In the genomic region with DNA sequence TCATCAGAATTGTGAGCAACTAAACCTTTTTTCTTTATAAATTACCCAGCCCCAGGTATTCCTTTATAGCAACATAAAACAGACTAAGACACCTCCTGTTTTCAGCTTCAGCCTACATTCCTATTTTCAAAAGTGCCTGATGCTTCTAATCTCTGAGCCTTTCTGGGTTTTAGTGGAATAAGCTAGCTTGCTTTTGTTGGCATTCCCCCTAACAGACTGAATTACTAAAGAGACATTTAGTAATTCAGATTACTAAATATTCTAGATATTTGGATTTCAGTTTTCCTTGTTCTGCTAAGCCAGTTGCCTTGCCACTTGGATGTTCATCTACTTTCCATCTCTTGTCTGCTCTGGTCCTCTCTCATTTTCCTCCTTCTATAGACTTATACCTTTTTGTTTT, we compare ENCODE assay signal across 17 cellular contexts. TPM values are rescaled to one million over a fixed set of nuclear protein-coding genes. Genes with fewer than 3 reads are reported as not detected.
A peak's percentile ranks its signal among the peaks of the same experiment; 100 is the strongest.
DNase-seq lines count a peak whose midpoint lies in the region; ATAC-seq and TF ChIP-seq lines count a peak whose summit lies in the region.
"Had no signal": no experiment of that assay in that cellular context is flagged by ENCODE, and none has a peak within 500 bp of the region (broad histone marks: within the 10 kb centered on the region; RNA-seq: fewer than 3 reads in every experiment).

No MANE protein-coding gene starts in this region.

- H3K4me1 Mint-ChIP-seq in WTC11: peaks cover 57% of the 10 kb centered on the region
- H3K4me1 Mint-ChIP-seq in CD8-positive, alpha-beta T cell (ENCODE audit: low read depth): no peaks in the 10 kb centered on the region
- H3K4me1 Mint-ChIP-seq: CD8-positive, alpha-beta memory T cell had no signal

- H3K9me2 ChIP-seq in SK-N-SH: no peaks in the 10 kb centered on the region

- H3K9me3 ChIP-seq in aorta (ENCODE audit: control insufficient read depth, low read length) (no peaks in the 10 kb centered on the region), SK-N-SH (no peaks in the 10 kb centered on the region)
- no peaks in the 10 kb centered on the region for H3K9me3 ChIP-seq in CD8-positive, alpha-beta T cell (ENCODE audit: low read length)
- H3K9me3 ChIP-seq: SJSA1 had no signal

- no peak for TF ChIP-seq POLR2A in lower leg skin (IDR thresholded peaks at IDR 0.05)

- peak; percentile 15 for DNase-seq in AG20443 (ENCODE audit: low spot score)
- no peak for DNase-seq in WTC11 (ENCODE audit: low spot score)
- peak; percentile 57 for DNase-seq in fibroblast of peridontal ligament (ENCODE audit: extremely low read depth)
- no peak for DNase-seq in aorta
- no peak for DNase-seq in lower leg skin (ENCODE audit: low spot score in 2 of 2)
- DNase-seq in SK-N-SH: no peak
- no peak for DNase-seq in CD8-positive, alpha-beta T cell
- DNase-seq: ACHN; AML-193; C1 segment of cervical spinal cord; CD8-positive, alpha-beta memory T cell; Karpas-422; NCI-H1694 treated with DMSO at 0.1 percent for 48 hours; NCI-H446; NCI-H526 had no signal

- POLR2A ChIA-PET in WTC11 (lab: Charles Lee): no interaction called here
- POLR2A ChIA-PET in SK-N-SH (lab: Yijun Ruan, JAX): no interaction called here
- POLR2A ChIA-PET in CD8-positive, alpha-beta T cell (lab: Charles Lee): no interaction called here

- TF ChIP-seq CTCF in WTC11 (IDR thresholded peaks at IDR 0.05): no peak
- TF ChIP-seq CTCF in lower leg skin (IDR thresholded peaks at IDR 0.05): no peak
- TF ChIP-seq CTCF in SK-N-SH (IDR thresholded peaks at IDR 0.05): no peak
- no peak for TF ChIP-seq CTCF in CD8-positive, alpha-beta T cell (IDR thresholded peaks at IDR 0.05)

- intact Hi-C loops in aorta (cut with DNase I) (loop anchor here in 1 of 2 donors (10.0 kb wide), 1 partner anchor 309 kb away; no protein-coding TSS in a partner anchor), lower leg skin (cut with DNase I; ENCODE audit: low total_unique reads) (loop anchor here (10.0 kb wide), 1 partner anchor 319 kb away; no protein-coding TSS in a partner anchor)
- intact Hi-C loops in CD8-positive, alpha-beta T cell (cut with DNase I, micrococcal nuclease): no loop called here

- no peak overlapping the region for H3K9ac ChIP-seq in SK-N-SH

- ATAC-seq in WTC11 (no peak), aorta (ENCODE audit: low FRiP score) (no peak)
- ATAC-seq in CD8-positive, alpha-beta T cell: no peak
- ATAC-seq: Right ventricle myocardium inferior had no signal

- no peak for TF ChIP-seq EP300 in SK-N-SH (IDR thresholded peaks at IDR 0.05; ENCODE audit: borderline replicate concordance in 1 of 2, low read depth in 1 of 2, low read length in 1 of 2)

- no peaks in the 10 kb centered on the region for H3K36me3 Mint-ChIP-seq in WTC11
- no peaks in the 10 kb centered on the region for H3K36me3 Mint-ChIP-seq in CD8-positive, alpha-beta T cell
- H3K36me3 Mint-ChIP-seq: CD8-positive, alpha-beta memory T cell had no signal

- no peaks in the 10 kb centered on the region for H3K79me2 ChIP-seq in SK-N-SH (ENCODE audit: insufficient read depth)

- no peaks in the 10 kb centered on the region for H3K27me3 ChIP-seq in aorta (ENCODE audit: control insufficient read depth in 1 of 2, insufficient read depth in 2 of 2, low read length in 1 of 2)
- no peaks in the 10 kb centered on the region for H3K27me3 ChIP-seq in SK-N-SH (ENCODE audit: insufficient read depth)
- H3K27me3 ChIP-seq in CD8-positive, alpha-beta T cell (ENCODE audit: insufficient read depth, low read length): no peaks in the 10 kb centered on the region
- H3K27me3 ChIP-seq: SJSA1 had no signal

- H3K4me3 Mint-ChIP-seq in WTC11: no peak overlapping the region
- H3K4me3 Mint-ChIP-seq in CD8-positive, alpha-beta T cell: no peak overlapping the region
- H3K4me3 Mint-ChIP-seq: CD8-positive, alpha-beta memory T cell had no signal

- H3K4me3 ChIP-seq in aorta (ENCODE audit: low read length in 2 of 2): no peak overlapping the region
- no peak overlapping the region for H3K4me3 ChIP-seq in lower leg skin (ENCODE audit: low read depth, poor library complexity, severe bottlenecking)
- no peak overlapping the region for H3K4me3 ChIP-seq in SK-N-SH (ENCODE audit: low read depth in 2 of 2, low read length in 1 of 2)
- no peak overlapping the region for H3K4me3 ChIP-seq in CD8-positive, alpha-beta T cell (ENCODE audit: low read depth, low read length)
- H3K4me3 ChIP-seq: SJSA1 had no signal

- H3K27me3 Mint-ChIP-seq in WTC11 (ENCODE audit: low read depth): no peaks in the 10 kb centered on the region; the same call in 1 of the 2 replicates
- peaks cover 16% of the 10 kb centered on the region for H3K27me3 Mint-ChIP-seq in CD8-positive, alpha-beta T cell (ENCODE audit: low read depth)

- no peak overlapping the region for H3K4me2 ChIP-seq in SK-N-SH

- H3F3A ChIP-seq in SK-N-SH (replicated peaks; ENCODE audit: insufficient read depth): peaks cover 23% of the 10 kb centered on the region

- H4K20me1 ChIP-seq in SK-N-SH (ENCODE audit: insufficient read depth): no peaks in the 10 kb centered on the region

- peak overlapping the region; percentile 43; the same call in 1 of the 2 replicates for H3K27ac Mint-ChIP-seq in WTC11
- H3K27ac Mint-ChIP-seq in CD8-positive, alpha-beta T cell: no peak overlapping the region
- H3K27ac Mint-ChIP-seq: CD8-positive, alpha-beta memory T cell had no signal

- 0 out of 2 replicates have a peak, but pooled peaks cover 6% of the 10 kb centered on the region for H3K9me3 Mint-ChIP-seq in WTC11
- H3K9me3 Mint-ChIP-seq in CD8-positive, alpha-beta T cell: no peaks in the 10 kb centered on the region

- no peak for TF ChIP-seq RAD21 in SK-N-SH (IDR thresholded peaks at IDR 0.05; ENCODE audit: low read length)

- H3K36me3 ChIP-seq in aorta (ENCODE audit: control insufficient read depth in 1 of 2, insufficient read depth in 2 of 2, low read length in 1 of 2): no peaks in the 10 kb centered on the region
- H3K36me3 ChIP-seq in SK-N-SH (replicated peaks in 1 of 2; ENCODE audit: control insufficient read depth in 1 of 2, insufficient read depth in 2 of 2, low read length in 1 of 2): no peaks in the 10 kb centered on the region
- H3K36me3 ChIP-seq in CD8-positive, alpha-beta T cell (ENCODE audit: insufficient read depth, low read length): no peaks in the 10 kb centered on the region
- H3K36me3 ChIP-seq: SJSA1 had no signal

- H3K27ac ChIP-seq in aorta (ENCODE audit: low read depth in 1 of 2, low read length in 2 of 2): peak overlapping the region; percentile 77 to 82
- H3K27ac ChIP-seq in SK-N-SH (ENCODE audit: low read depth in 2 of 2, low read length in 1 of 2): no peak overlapping the region
- H3K27ac ChIP-seq in CD8-positive, alpha-beta T cell (ENCODE audit: low read depth, low read length): no peak overlapping the region
- H3K27ac ChIP-seq: SJSA1 had no signal

- H3K4me1 ChIP-seq in aorta (ENCODE audit: control insufficient read depth in 1 of 2, insufficient read depth in 2 of 2, low read length in 2 of 2): peaks cover 4 to 19% of the 10 kb centered on the region in 2 donors
- H3K4me1 ChIP-seq in SK-N-SH (ENCODE audit: control insufficient read depth in 1 of 2, insufficient read depth in 2 of 2, low read depth in 1 of 2, low read length in 1 of 2): peaks cover under 1 to 34% of the 10 kb centered on the region in 2 experiments
- no peaks in the 10 kb centered on the region for H3K4me1 ChIP-seq in CD8-positive, alpha-beta T cell (ENCODE audit: insufficient read depth, low read length)

- no peak overlapping the region for H2AFZ ChIP-seq in SK-N-SH (ENCODE audit: low read depth)

- CTCF ChIA-PET in WTC11 (lab: Charles Lee): no interaction called here
- CTCF ChIA-PET in SK-N-SH (lab: Yijun Ruan, JAX): interaction anchor here (9.2 kb wide), 1 partner anchor 76 kb away, joined by 60 read pairs; no protein-coding TSS in a partner anchor
- CTCF ChIA-PET in CD8-positive, alpha-beta T cell (lab: Charles Lee): no interaction called here

TF ChIP-seq in WTC11, 78 proteins besides CTCF, POLR2A, EP300 and RAD21:
- TF ChIP-seq FOXJ3 (CRISPR knock-in tag; IDR thresholded peaks at IDR 0.05; ENCODE audit: borderline replicate concordance) (no peak), ZNF317 (CRISPR knock-in tag; IDR thresholded peaks at IDR 0.05; ENCODE audit: borderline replicate concordance, low read depth) (no peak)
- TF ChIP-seq, protein P1, sequence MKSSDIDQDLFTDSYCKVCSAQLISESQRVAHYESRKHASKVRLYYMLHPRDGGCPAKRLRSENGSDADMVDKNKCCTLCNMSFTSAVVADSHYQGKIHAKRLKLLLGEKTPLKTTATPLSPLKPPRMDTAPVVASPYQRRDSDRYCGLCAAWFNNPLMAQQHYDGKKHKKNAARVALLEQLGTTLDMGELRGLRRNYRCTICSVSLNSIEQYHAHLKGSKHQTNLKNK (CRISPR knock-in tag; IDR thresholded peaks at IDR 0.05): no peak
TF ChIP-seq in WTC11: peak in this region for 0.

TF ChIP-seq in SK-N-SH, 30 proteins besides CTCF, POLR2A, EP300 and RAD21:
- TF ChIP-seq FOXJ3 (CRISPR knock-in tag; IDR thresholded peaks at IDR 0.05) (no peak), RFX5 (IDR thresholded peaks at IDR 0.05; ENCODE audit: low read length) (no peak), NFIC (IDR thresholded peaks at IDR 0.05; ENCODE audit: borderline replicate concordance) (no peak), TAF1 (IDR thresholded peaks at IDR 0.05; ENCODE audit: borderline replicate concordance, low read depth, low read length) (no peak), NRF1 (IDR thresholded peaks at IDR 0.05; ENCODE audit: low read depth, low read length) (no peak), RCOR1 (IDR thresholded peaks at IDR 0.05; ENCODE audit: low read length) (no peak), RXRA (IDR thresholded peaks at IDR 0.05; ENCODE audit: borderline replicate concordance, low read depth) (no peak), FOSL2 (IDR thresholded peaks at IDR 0.05; ENCODE audit: borderline replicate concordance, low read depth) (no peak), MXI1 (IDR thresholded peaks at IDR 0.05; ENCODE audit: low read depth, low read length) (no peak)
- TF ChIP-seq, protein P2, sequence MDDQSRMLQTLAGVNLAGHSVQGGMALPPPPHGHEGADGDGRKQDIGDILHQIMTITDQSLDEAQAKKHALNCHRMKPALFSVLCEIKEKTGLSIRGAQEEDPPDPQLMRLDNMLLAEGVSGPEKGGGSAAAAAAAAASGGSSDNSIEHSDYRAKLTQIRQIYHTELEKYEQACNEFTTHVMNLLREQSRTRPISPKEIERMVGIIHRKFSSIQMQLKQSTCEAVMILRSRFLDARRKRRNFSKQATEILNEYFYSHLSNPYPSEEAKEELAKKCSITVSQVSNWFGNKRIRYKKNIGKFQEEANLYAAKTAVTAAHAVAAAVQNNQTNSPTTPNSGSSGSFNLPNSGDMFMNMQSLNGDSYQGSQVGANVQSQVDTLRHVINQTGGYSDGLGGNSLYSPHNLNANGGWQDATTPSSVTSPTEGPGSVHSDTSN (IDR thresholded peaks at IDR 0.05): no peak
TF ChIP-seq in SK-N-SH: peak in this region for 0.

RNA-seq across cellular contexts. Expression of a gene that starts 10.5 kb away (rescaled TPM):
- total RNA-seq in WTC11 (2021): 20.7 to 23.7 TPM (median 21.9 TPM) in 3 replicates
- total RNA-seq in aorta: 100 to 1,000 TPM; 123 to 175 TPM
- 10 to 100 TPM; 84.9 to 96.8 TPM for polyA plus RNA-seq in aorta
- 100 to 1,000 TPM in 2 of 4 donors, 10 to 100 TPM in 2; 89.7 to 113 (median 99.2) TPM for total RNA-seq in lower leg skin
- polyA plus RNA-seq in SK-N-SH (2012; rRNA removed): 41.2 and 56.1 TPM in 2 replicates
- 64.5 and 77.0 TPM in 2 replicates for polyA plus RNA-seq in SK-N-SH (2012; cell fraction: cytosol; rRNA removed)
- 15.4 and 30.0 TPM in 2 replicates for polyA plus RNA-seq in SK-N-SH (2012; cell fraction: nucleus; rRNA removed)
- not detected for total RNA-seq in CD8-positive, alpha-beta T cell
- polyA plus RNA-seq: CD8-positive, alpha-beta memory T cell had no signal

Comparison
In these comparisons a context has a peak if more than half of its experiments do, and no peak if none do; other contexts are left out.
1. DNase-seq: peak in AG20443 (single experiment) and fibroblast of peridontal ligament (single experiment); none in WTC11 (single experiment), aorta (0 of 2), lower leg skin (0 of 2), SK-N-SH (single experiment) and CD8-positive, alpha-beta T cell (0 of 7).
2. H3K27ac ChIP-seq: peak in aorta (2 of 2); none in SK-N-SH (0 of 2) and CD8-positive, alpha-beta T cell (single experiment).
3. RNA of a gene that starts 10.5 kb away (total RNA-seq): 123 to 175 TPM in aorta, 89.7 to 113 TPM in lower leg skin and 20.7 to 23.7 TPM in WTC11; not detected in CD8-positive, alpha-beta T cell; every median in the first group is over 10 times any median in the second.